ENCODE assay signal across 8 cellular contexts in the genomic region with DNA sequence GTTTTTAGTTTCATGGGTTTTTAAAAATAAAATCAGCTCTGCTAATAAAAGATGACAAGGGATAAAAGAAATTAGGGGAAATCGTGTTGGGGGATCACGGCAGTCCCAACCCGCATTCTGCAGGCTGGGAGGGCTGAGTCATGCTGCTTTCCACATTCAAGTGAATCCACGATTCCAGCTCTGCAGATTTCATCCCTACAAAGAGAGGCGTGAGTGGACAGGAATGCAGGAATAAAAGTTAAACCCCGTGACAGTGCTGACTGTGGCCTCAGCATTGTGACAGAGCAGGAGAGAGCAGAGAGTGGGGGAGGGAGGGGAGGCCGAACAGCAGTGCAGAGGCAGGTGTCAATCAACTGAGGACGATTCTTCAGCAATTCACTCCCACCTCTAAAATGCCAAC.
DNase-seq lines count a peak whose midpoint lies in the region; ATAC-seq, FAIRE-seq and TF ChIP-seq lines count a peak whose summit lies in the region.

No MANE protein-coding gene starts in this region.

- no peaks in the 10 kb centered on the region for H3K27me3 Mint-ChIP-seq in CD4-positive, alpha-beta T cell

- no peak for TF ChIP-seq CTCF in CD4-positive, alpha-beta T cell (IDR thresholded peaks at IDR 0.05)
- no peak for TF ChIP-seq CTCF in fibroblast of lung (conservative IDR thresholded peaks at IDR 0.05 in 1 of 2, IDR thresholded peaks at IDR 0.05 in 1 of 2; ENCODE audit: low read depth in 1 of 2, low read length in 2 of 2)
- no peak for TF ChIP-seq CTCF in pancreas (IDR thresholded peaks at IDR 0.05)
- TF ChIP-seq CTCF in A673 (conservative IDR thresholded peaks at IDR 0.05; ENCODE audit: low read depth, low read length): no peak

- peak overlapping the region; percentile 28 for H3K27ac Mint-ChIP-seq in CD4-positive, alpha-beta T cell

- peaks cover 72% of the 10 kb centered on the region for H3K36me3 Mint-ChIP-seq in CD4-positive, alpha-beta T cell (ENCODE audit: low read depth)

- no peak for FAIRE-seq in pancreas (lab: Jason Lieb, UNC)

- POLR2A ChIA-PET in CD4-positive, alpha-beta T cell (lab: Charles Lee): no interaction called here
- POLR2A ChIA-PET in A673 (lab: Charles Lee; ENCODE audit: low non-redundant PET): no interaction called here

- peak overlapping the region; percentile 56 for H3K4me2 ChIP-seq in fibroblast of lung (ENCODE audit: extremely low read depth, insufficient read depth, low read length)

- H3K4me1 ChIP-seq in fibroblast of lung (ENCODE audit: control insufficient read depth, extremely low read depth, insufficient read depth, low read length): peaks cover 18% of the 10 kb centered on the region
- H3K4me1 ChIP-seq in pancreas: peaks cover 0 to 6% (median 0%) of the 10 kb centered on the region in 3 donors
- peaks cover 4% of the 10 kb centered on the region for H3K4me1 ChIP-seq in A673 (ENCODE audit: insufficient read depth, low read length, poor library complexity, severe bottlenecking)

- peak overlapping the region; percentile 16 for H3K9ac ChIP-seq in fibroblast of lung (ENCODE audit: insufficient read depth, low read length)

- H3K36me3 ChIP-seq in fibroblast of lung (ENCODE audit: control insufficient read depth, insufficient read depth, low read length): peaks cover 2% of the 10 kb centered on the region
- H3K36me3 ChIP-seq in pancreas: peaks cover 6 to 43% (median 6%) of the 10 kb centered on the region in 3 donors
- H3K36me3 ChIP-seq in A673 (ENCODE audit: insufficient read depth, low read length, poor library complexity, severe bottlenecking): no peaks in the 10 kb centered on the region

- no peak overlapping the region for H2AFZ ChIP-seq in fibroblast of lung (ENCODE audit: low read length)

- 77 to 78% methylated on average over 8 of the region's 8 CpGs for WGBS in pancreas, 2 donors

- no peaks in the 10 kb centered on the region for H4K20me1 ChIP-seq in fibroblast of lung (ENCODE audit: control insufficient read depth, extremely low read depth, insufficient read depth, low read length)

- H3K79me2 ChIP-seq in fibroblast of lung (ENCODE audit: control insufficient read depth, insufficient read depth, low read length): no peaks in the 10 kb centered on the region

- no TSS peak for BruUV-seq in A673 (replicated peaks; lab: Mats Ljungman, UMichigan)

- H3K9me3 Mint-ChIP-seq in CD4-positive, alpha-beta T cell: no peaks in the 10 kb centered on the region

- peaks cover 28% of the 10 kb centered on the region for H3K4me1 Mint-ChIP-seq in CD4-positive, alpha-beta T cell (ENCODE audit: low read depth)

- H3K4me3 ChIP-seq in fibroblast of lung (replicated peaks in 1 of 4; ENCODE audit: control extremely low read depth in 1 of 4, insufficient read depth in 1 of 4, low read depth in 3 of 4, low read length in 4 of 4) (no peak overlapping the region), pancreas (no peak overlapping the region), A673 (ENCODE audit: low read depth, low read length, poor library complexity, severe bottlenecking) (no peak overlapping the region)

- no peak overlapping the region for H3K4me3 Mint-ChIP-seq in CD4-positive, alpha-beta T cell

- CTCF ChIA-PET in CD4-positive, alpha-beta T cell (lab: Charles Lee): interaction anchor here (3.4 kb wide), 1 partner anchor 8 kb away, joined by 21 read pairs; no protein-coding TSS in a partner anchor
- CTCF ChIA-PET in A673 (lab: Charles Lee): no interaction called here

- intact Hi-C loops in CD4-positive, alpha-beta T cell (cut with DNase I, micrococcal nuclease): no loop called here
- intact Hi-C loops in pancreas (cut with DNase I): no loop called here
- intact Hi-C loops in A673 (cut with micrococcal nuclease; ENCODE audit: unreplicated experiment): loop anchor here (10.0 kb wide), 1 partner anchor 207 kb away; no protein-coding TSS in a partner anchor

- no peak for DNase-seq in CD4-positive, alpha-beta T cell
- peak; percentile 93 for DNase-seq in LHCN-M2 (ENCODE audit: low read depth)
- peak; percentile 78 to 93 for DNase-seq in fibroblast of lung (ENCODE audit: low read depth in 2 of 2)
- DNase-seq in pancreas: no peak
- no peak for DNase-seq in NCI-H345 (lab: John Stamatoyannopoulos, UW)
- DNase-seq in KG1 (lab: John Stamatoyannopoulos, UW): no peak
- no peak for DNase-seq in A673 (ENCODE audit: low spot score)

- H3K27ac ChIP-seq in CD4-positive, alpha-beta T cell (ENCODE audit: low read depth, low read length): no peak overlapping the region
- H3K27ac ChIP-seq in fibroblast of lung (ENCODE audit: insufficient read depth, low read length) (peak overlapping the region; percentile 78), pancreas (peak overlapping the region in 1 of 4 donors; percentile 12), A673 (ENCODE audit: low read depth, low read length, poor library complexity, severe bottlenecking) (no peak overlapping the region)

- no peaks in the 10 kb centered on the region for H3K27me3 ChIP-seq in CD4-positive, alpha-beta T cell (ENCODE audit: control insufficient read depth, insufficient read depth, low read length)
- H3K27me3 ChIP-seq in fibroblast of lung (ENCODE audit: control insufficient read depth, insufficient read depth, low read length): no peaks in the 10 kb centered on the region
- no peaks in the 10 kb centered on the region for H3K27me3 ChIP-seq in pancreas
- no peaks in the 10 kb centered on the region for H3K27me3 ChIP-seq in A673 (replicated peaks; ENCODE audit: insufficient read depth, low read depth, low read length, poor library complexity)

- ATAC-seq in CD4-positive, alpha-beta T cell (ENCODE audit: poor library complexity): no peak
- ATAC-seq in pancreas (peak in 3 of 4 donors; percentile 23 to 65 (median 47)), HG03159 (IDR thresholded peaks at IDR 0.05; ENCODE audit: unreplicated experiment) (no peak)

- H3K9me3 ChIP-seq in CD4-positive, alpha-beta T cell (ENCODE audit: control insufficient read depth, low read length): no peaks in the 10 kb centered on the region
- H3K9me3 ChIP-seq in fibroblast of lung (ENCODE audit: control insufficient read depth, insufficient read depth, low read depth, low read length): no peaks in the 10 kb centered on the region
- no peaks in the 10 kb centered on the region for H3K9me3 ChIP-seq in pancreas
- H3K9me3 ChIP-seq in A673 (ENCODE audit: low read depth, low read length, poor library complexity, severe bottlenecking): no peaks in the 10 kb centered on the region

Comparison
In these comparisons a context has a peak if more than half of its experiments do, and no peak if none do; other contexts are left out.
1. ATAC-seq: peak in pancreas (3 of 4); none in CD4-positive, alpha-beta T cell (single experiment) and HG03159 (single experiment).
2. DNase-seq: peak in LHCN-M2 (single experiment) and fibroblast of lung (2 of 2); none in CD4-positive, alpha-beta T cell (0 of 10), pancreas (0 of 6), NCI-H345 (single experiment), KG1 (single experiment) and A673 (single experiment).